13 cellular contexts compared by ENCODE assay signal in genomic region chr5:76701298-76701697, GRCh38. TPM values are rescaled to one million over a fixed set of nuclear protein-coding genes. Genes with fewer than 3 reads are reported as not detected.
DNase-seq lines count a peak whose midpoint lies in the region; ATAC-seq, FAIRE-seq and TF ChIP-seq lines count a peak whose summit lies in the region.
"Had no signal": no experiment of that assay in that cellular context is flagged by ENCODE, and none has a peak within 500 bp of the region (broad histone marks: within the 10 kb centered on the region; RNA-seq: fewer than 3 reads in every experiment).

No MANE protein-coding gene starts in this region.

- H3K79me2 ChIP-seq in K562 (ENCODE audit: control insufficient read depth, insufficient read depth, low read length), result no peaks in the 10 kb centered on the region

- no peak for FAIRE-seq in K562 (lab: Jason Lieb, UNC)

- no peak for TF ChIP-seq RAD21 in K562 (CRISPR knock-in tag; conservative IDR thresholded peaks at IDR 0.05 in 1 of 2, IDR thresholded peaks at IDR 0.05 in 1 of 2)

- POLR2A ChIA-PET in K562 (lab: Yijun Ruan, JAX) (no interaction called here), HEK293T (lab: Yijun Ruan, JAX) (no interaction called here)

- TF ChIP-seq EP300 in K562 (IDR thresholded peaks at IDR 0.05; ENCODE audit: low read length), result no peak

- DNase-seq in A172 (ENCODE audit: low spot score) (peak; percentile 76), M059J (ENCODE audit: low read depth) (peak; percentile 88), K562 (ENCODE audit: extremely low read depth in 1 of 4, low spot score in 3 of 4) (no peak), kidney epithelial cell (ENCODE audit: low read depth) (peak; percentile 69), SKM-1 (lab: John Stamatoyannopoulos, UW; ENCODE audit: unreplicated experiment) (no peak), HEK293T (ENCODE audit: extremely low spot score) (no peak)
- DNase-seq: activated CD4-positive, alpha-beta memory T cell treated with anti-CD3 and anti-CD28 coated beads, Interleukin-2, amount 10 ng/mL, durations not matched to agents 7 days and 5 days; activated naive CD4-positive, alpha-beta T cell treated with anti-CD3 and anti-CD28 coated beads, Interleukin-2, amount 50 U/mL, for 16 hours; effector memory CD8-positive, alpha-beta T cell; immature natural killer cell; NCI-H1436 had no signal

- H3K9me1 ChIP-seq in K562 (ENCODE audit: control insufficient read depth, insufficient read depth, low read length), result no peaks in the 10 kb centered on the region

- H3K4me2 ChIP-seq in K562 (ENCODE audit: insufficient read depth, low read length), result no peak overlapping the region

- H2AFZ ChIP-seq in K562 (ENCODE audit: low read depth, low read length), result no peak overlapping the region

- in situ Hi-C loops in K562 (cut with MboI), result no loop called here

- H3K27me3 ChIP-seq in K562 (ENCODE audit: control insufficient read depth in 2 of 2, insufficient read depth in 2 of 2, low read length in 2 of 2), result no peaks in the 10 kb centered on the region
- H3K27me3 ChIP-seq in kidney epithelial cell (ENCODE audit: control insufficient read depth, insufficient read depth, low read length), result no peaks in the 10 kb centered on the region

- intact Hi-C loops in K562 (cut with micrococcal nuclease), result no loop called here

- 10% methylated on average over 2 of the region's 2 CpGs for WGBS in K562 (ENCODE audit: insufficient coverage, low coverage, missing lambda C conversion rate)

- peaks cover 0 to 8% of the 10 kb centered on the region in 2 experiments; a peak in 3 of 5 replicates for H3K4me1 ChIP-seq in K562 (replicated peaks in 1 of 2; ENCODE audit: control insufficient read depth in 2 of 2, insufficient read depth in 2 of 2, low read length in 2 of 2)

- H3K36me3 ChIP-seq in K562 (ENCODE audit: control insufficient read depth, insufficient read depth, low read length), result no peaks in the 10 kb centered on the region; the same call in 2 of the 3 replicates
- H3K36me3 ChIP-seq in kidney epithelial cell (ENCODE audit: control insufficient read depth, insufficient read depth, low read length), result no peaks in the 10 kb centered on the region

- H3K4me3 ChIP-seq in K562 (no peak overlapping the region), kidney epithelial cell (ENCODE audit: low read depth, low read length) (no peak overlapping the region)

- no peak for TF ChIP-seq POLR2A in K562 (conservative IDR thresholded peaks at IDR 0.05)

- no peak overlapping the region for H3K9ac ChIP-seq in K562 (ENCODE audit: insufficient read depth in 1 of 2, low read depth in 2 of 2, low read length in 2 of 2)

- no peaks in the 10 kb centered on the region for H3K9me3 ChIP-seq in K562 (replicated peaks; ENCODE audit: control insufficient read depth, insufficient read depth, low read depth, low read length)

- no peak overlapping the region for H3K27ac ChIP-seq in K562 (ENCODE audit: extremely low read depth, low read depth, low read length)

- CTCF ChIA-PET in K562 (lab: Yijun Ruan, JAX; ENCODE audit: low intra/inter-chr PET ratio), result no interaction called here
- CTCF ChIA-PET in HEK293T (lab: Yijun Ruan, JAX), result no interaction called here

- no peak for TF ChIP-seq CTCF in K562 (IDR thresholded peaks at IDR 0.05 in 2 of 3, conservative IDR thresholded peaks at IDR 0.05 in 1 of 3; ENCODE audit: insufficient read depth in 2 of 3, low read depth in 1 of 3, low read length in 3 of 3)
- TF ChIP-seq CTCF in kidney epithelial cell (IDR thresholded peaks at IDR 0.05; ENCODE audit: insufficient read depth, low read length, poor library complexity, severe bottlenecking), result no peak

- no peak for ATAC-seq in K562
- ATAC-seq in HG03097 (IDR thresholded peaks at IDR 0.05; ENCODE audit: low FRiP score, unreplicated experiment), result no peak
- no peak for ATAC-seq in GM18502 (IDR thresholded peaks at IDR 0.05; ENCODE audit: poor library complexity, unreplicated experiment)
- ATAC-seq: effector memory CD8-positive, alpha-beta T cell had no signal

- BruUV-seq in K562 (replicated peaks; lab: Mats Ljungman, UMichigan), result no TSS peak

- H4K20me1 ChIP-seq in K562 (replicated peaks; ENCODE audit: control insufficient read depth, insufficient read depth, low read length), result no peaks in the 10 kb centered on the region

TF ChIP-seq in K562, 482 proteins besides CTCF, POLR2A, EP300 and RAD21:
- TF ChIP-seq PKNOX1 (IDR thresholded peaks at IDR 0.05) (peak; percentile 29; the same call in 1 of the 2 replicates), CEBPG (CRISPR knock-in tag; IDR thresholded peaks at IDR 0.05) (no peak), CEBPG (tag; conservative IDR thresholded peaks at IDR 0.05 in 1 of 2, IDR thresholded peaks at IDR 0.05 in 1 of 2) (peak in 1 of 2 experiments; percentile 72; a peak in 2 of 4 replicates), CEBPB (tag; IDR thresholded peaks at IDR 0.05) (peak; percentile 45; the same call in 1 of the 2 replicates), GMEB1 (CRISPR knock-in tag; IDR thresholded peaks at IDR 0.05) (no peak)

TF ChIP-seq in HEK293T, 16 proteins besides CTCF, POLR2A, EP300 and RAD21:
- TF ChIP-seq LEF1 (IDR thresholded peaks at IDR 0.05; ENCODE audit: borderline replicate concordance), result no peak
- TF ChIP-seq ELF4 (IDR thresholded peaks at IDR 0.05), result no peak
- TF ChIP-seq NFRKB (IDR thresholded peaks at IDR 0.05), result no peak
- TF ChIP-seq FOXA1 (IDR thresholded peaks at IDR 0.05), result no peak
- TF ChIP-seq SP1 (IDR thresholded peaks at IDR 0.05), result no peak
- no peak for TF ChIP-seq FOXK2 (IDR thresholded peaks at IDR 0.05)
- TF ChIP-seq FOXM1 (IDR thresholded peaks at IDR 0.05; ENCODE audit: borderline replicate concordance), result no peak
- TF ChIP-seq TARDBP (IDR thresholded peaks at IDR 0.05), result no peak
- TF ChIP-seq SUZ12 (IDR thresholded peaks at IDR 0.05), result no peak
- no peak for TF ChIP-seq L3MBTL2 (conservative IDR thresholded peaks at IDR 0.05)
- no peak for TF ChIP-seq BHLHE40 (IDR thresholded peaks at IDR 0.05; ENCODE audit: borderline replicate concordance)
- TF ChIP-seq PKNOX1 (IDR thresholded peaks at IDR 0.05), result no peak
- no peak for TF ChIP-seq CTBP1 (IDR thresholded peaks at IDR 0.05; ENCODE audit: borderline replicate concordance)
- no peak for TF ChIP-seq ZNF384 (IDR thresholded peaks at IDR 0.05)
- no peak for TF ChIP-seq HDGF (IDR thresholded peaks at IDR 0.05; ENCODE audit: borderline replicate concordance)

RNA-seq across cellular contexts. Expression of gene F2R, which starts 14.6 kb away (rescaled TPM):
- 30.5 and 44.6 TPM in 2 replicates for total RNA-seq in A172 (2014; rRNA removed; shearing (Covaris generic))
- 91.4 and 128 TPM in 2 replicates for total RNA-seq in M059J (2014; rRNA removed; shearing (Covaris generic))
- total RNA-seq in K562 (2011; cell fraction: chromatin; rRNA removed; ENCODE audit: low replicate concordance), result 26.4 and 32.1 TPM in 2 replicates
- total RNA-seq in K562 (2011; cell fraction: nucleolus; rRNA removed), result 29.2 and 33.2 TPM in 2 replicates
- 46.1 and 60.1 TPM in 2 replicates for total RNA-seq in K562 (2011; cell fraction: nucleoplasm; rRNA removed)
- total RNA-seq in K562 (2014; rRNA removed), result 11.2 and 13.7 TPM in 2 replicates
- 15.1 and 15.2 TPM in 2 replicates for total RNA-seq in K562 (2014; rRNA removed; fragmentation: Illumina TruSeq; extraction: Trizol)
- 10.5 and 11.1 TPM in 2 replicates for total RNA-seq in K562 (2015; rRNA removed; fragmentation: Illumina TruSeq; extraction: Trizol)
- total RNA-seq in K562 (2021), result 14.7 and 15.3 TPM in 2 replicates
- polyA plus RNA-seq in K562 (2011; rRNA removed), result 34.7 and 56.5 TPM in 2 replicates
- 39.1 and 73.9 TPM in 2 replicates for polyA plus RNA-seq in K562 (2011; cell fraction: cytosol; rRNA removed)
- 11.1 and 24.1 TPM in 2 replicates for polyA plus RNA-seq in K562 (2011; cell fraction: nucleus; rRNA removed)
- polyA plus RNA-seq in K562 (2012), result 10.9 and 11.1 TPM in 2 replicates
- 19.1 and 19.8 TPM in 2 replicates for polyA plus RNA-seq in K562 (2014; fragmentation: Illumina TruSeq; extraction: Trizol)
- 1 to 10 TPM; 4.0 to 4.9 TPM for polyA plus RNA-seq in K562 (2014; fragmentation: Nextera tagmentation; extraction: Ambion mirVana)
- 17.1 and 18.5 TPM in 2 replicates for polyA plus RNA-seq in K562 (2014; rRNA removed)
- 35.4 and 55.1 TPM in 2 replicates for polyA minus RNA-seq in K562 (2011; rRNA and poly(A)+ RNA removed)
- 13.9 and 23.1 TPM in 2 replicates for polyA minus RNA-seq in K562 (2011; cell fraction: cytosol; rRNA and poly(A)+ RNA removed)
- polyA minus RNA-seq in K562 (2011; cell fraction: nucleus; rRNA and poly(A)+ RNA removed), result 8.1 and 19.8 TPM in 2 replicates
- 105 and 111 TPM in 2 replicates for total RNA-seq in kidney epithelial cell

Comparison
In these comparisons a context has a peak if more than half of its experiments do, and no peak if none do; other contexts are left out.
1. DNase-seq: peak in A172 (single experiment), M059J (single experiment) and kidney epithelial cell (single experiment); none in K562 (0 of 4), SKM-1 (single experiment) and HEK293T (single experiment).